1 cellular context compared by ENCODE assay signal in genomic region chr17:10036511-10037061, GRCh38.
TF ChIP-seq lines count a peak whose summit lies in the region.

No MANE protein-coding gene starts in this region.

TF ChIP-seq in H1, 55 proteins besides CTCF, POLR2A, EP300 and RAD21 (continued from another document):
- TF ChIP-seq ATF2 (IDR thresholded peaks at IDR 0.05; ENCODE audit: low read length) (no peak), KDM4A (IDR thresholded peaks at IDR 0.05; ENCODE audit: low read depth, low read length, severe bottlenecking) (no peak), TCF12 (IDR thresholded peaks at IDR 0.05; ENCODE audit: low read depth, low read length) (no peak)
